Comparison of ENCODE assay signal across 18 cellular contexts in genomic region chr4:41640905-41641304, GRCh38.
DNase-seq lines count a peak whose midpoint lies in the region; TF ChIP-seq lines count a peak whose summit lies in the region.
"Had no signal": no experiment of that assay in that cellular context is flagged by ENCODE, and none has a peak within 500 bp of the region (broad histone marks: within the 10 kb centered on the region; RNA-seq: fewer than 3 reads in every experiment).

No MANE protein-coding gene starts in this region.

- no peaks in the 10 kb centered on the region for H3K4me1 Mint-ChIP-seq in activated T-helper 1 cell treated with anti-CD3 and anti-CD28 coated beads, Interleukin-12 subunit alpha, Interleukin-12 subunit beta, Interleukin-2, Interleukin-4 antibody, amounts not matched to agents 30 ng/mL and 10 ng/mL and 1 ng/mL, durations not matched to agents 14 hours and 24 hours and 36 hours (ENCODE audit: low read depth)
- peaks cover 8% of the 10 kb centered on the region for H3K4me1 Mint-ChIP-seq in Calu3 (ENCODE audit: low read depth, unreplicated experiment)

- no TSS peak for BruUV-seq in Calu3 (replicated peaks; lab: Mats Ljungman, UMichigan)

- TF ChIP-seq CTCF in Calu3 (IDR thresholded peaks at IDR 0.05; ENCODE audit: unreplicated experiment) (no peak), right atrium auricular region (IDR thresholded peaks at IDR 0.05) (no peak)

- CTCF ChIA-PET in Calu3 (lab: Charles Lee), result no interaction called here

- intact Hi-C loops in activated T-helper 1 cell treated with anti-CD3 and anti-CD28 coated beads, Interleukin-12 subunit alpha, Interleukin-12 subunit beta, Interleukin-2, Interleukin-4 antibody, amounts not matched to agents 30 ng/mL and 10 ng/mL and 1 ng/mL, durations not matched to agents 14 hours and 24 hours and 36 hours (cut with micrococcal nuclease), result loop anchor here (5.0 kb wide), 1 partner anchor 359 kb away; no protein-coding TSS in a partner anchor
- intact Hi-C loops in Calu3 (cut with micrococcal nuclease; ENCODE audit: unreplicated experiment), result loop anchor here (5.0 kb wide), 2 partner anchors 234 to 359 kb away; no protein-coding TSS in a partner anchor

- H3K4me1 ChIP-seq in right atrium auricular region, result peaks cover 0 to 10% of the 10 kb centered on the region in 2 donors

- H3K9me3 Mint-ChIP-seq in activated T-helper 1 cell treated with anti-CD3 and anti-CD28 coated beads, Interleukin-12 subunit alpha, Interleukin-12 subunit beta, Interleukin-2, Interleukin-4 antibody, amounts not matched to agents 30 ng/mL and 10 ng/mL and 1 ng/mL, durations not matched to agents 14 hours and 24 hours and 36 hours, result no peaks in the 10 kb centered on the region
- no peaks in the 10 kb centered on the region for H3K9me3 Mint-ChIP-seq in Calu3 (ENCODE audit: low read depth, unreplicated experiment)
- H3K9me3 Mint-ChIP-seq: CD8-positive, alpha-beta T cell; HFFc6 had no signal

- H3K4me3 Mint-ChIP-seq in activated T-helper 1 cell treated with anti-CD3 and anti-CD28 coated beads, Interleukin-12 subunit alpha, Interleukin-12 subunit beta, Interleukin-2, Interleukin-4 antibody, amounts not matched to agents 30 ng/mL and 10 ng/mL and 1 ng/mL, durations not matched to agents 14 hours and 24 hours and 36 hours, result no peak overlapping the region
- no peak overlapping the region for H3K4me3 Mint-ChIP-seq in Calu3 (ENCODE audit: low read depth, unreplicated experiment)
- H3K4me3 Mint-ChIP-seq: CD14-positive monocyte; CD8-positive, alpha-beta T cell; HFFc6 had no signal

- no peaks in the 10 kb centered on the region for H3K27me3 ChIP-seq in right atrium auricular region
- H3K27me3 ChIP-seq: BE2C had no signal

- no peaks in the 10 kb centered on the region for H3K9me3 ChIP-seq in right atrium auricular region
- H3K9me3 ChIP-seq: A549, BE2C, Caco-2 had no signal

- DNase-seq in ELF-1 (ENCODE audit: low read depth, low spot score) (peak; percentile 74), NCI-H226 (peak; percentile 83), left kidney (ENCODE audit: low read depth, low spot score) (peak; percentile 50), NCI-H1436 (lab: John Stamatoyannopoulos, UW) (no peak), Calu3 (no peak), right atrium auricular region (ENCODE audit: low spot score) (no peak)
- no peak for DNase-seq in activated T-helper 1 cell treated with anti-CD3 and anti-CD28 coated beads, Interleukin-12 subunit alpha, Interleukin-12 subunit beta, Interleukin-2, Interleukin-4 antibody, amounts not matched to agents 30 ng/mL and 10 ng/mL and 1 ng/mL, durations not matched to agents 14 hours and 24 hours and 36 hours (ENCODE audit: low spot score)
- DNase-seq: BE2C; Caco-2; CD8-positive, alpha-beta T cell; DMS 273 treated with DMSO at 0.1 percent for 48 hours; DMS79 treated with DMSO at 0.1 percent for 48 hours; GF-D8; HCEC 1CT; HFFc6 had no signal

- no peaks in the 10 kb centered on the region for H3K36me3 ChIP-seq in right atrium auricular region

- no peaks in the 10 kb centered on the region for H3K36me3 Mint-ChIP-seq in activated T-helper 1 cell treated with anti-CD3 and anti-CD28 coated beads, Interleukin-12 subunit alpha, Interleukin-12 subunit beta, Interleukin-2, Interleukin-4 antibody, amounts not matched to agents 30 ng/mL and 10 ng/mL and 1 ng/mL, durations not matched to agents 14 hours and 24 hours and 36 hours (ENCODE audit: low read depth)
- peaks cover 8% of the 10 kb centered on the region for H3K36me3 Mint-ChIP-seq in Calu3 (ENCODE audit: insufficient read depth, unreplicated experiment)
- H3K36me3 Mint-ChIP-seq: CD8-positive, alpha-beta T cell had no signal

- H3K4me3 ChIP-seq in right atrium auricular region, result no peak overlapping the region
- H3K4me3 ChIP-seq: A549, K562 had no signal

- H3K27me3 Mint-ChIP-seq in activated T-helper 1 cell treated with anti-CD3 and anti-CD28 coated beads, Interleukin-12 subunit alpha, Interleukin-12 subunit beta, Interleukin-2, Interleukin-4 antibody, amounts not matched to agents 30 ng/mL and 10 ng/mL and 1 ng/mL, durations not matched to agents 14 hours and 24 hours and 36 hours (ENCODE audit: insufficient read depth), result peaks cover 23% of the 10 kb centered on the region
- H3K27me3 Mint-ChIP-seq in Calu3 (ENCODE audit: unreplicated experiment), result no peaks in the 10 kb centered on the region

- H3K27ac Mint-ChIP-seq in activated T-helper 1 cell treated with anti-CD3 and anti-CD28 coated beads, Interleukin-12 subunit alpha, Interleukin-12 subunit beta, Interleukin-2, Interleukin-4 antibody, amounts not matched to agents 30 ng/mL and 10 ng/mL and 1 ng/mL, durations not matched to agents 14 hours and 24 hours and 36 hours, result no peak overlapping the region
- H3K27ac Mint-ChIP-seq in Calu3 (ENCODE audit: unreplicated experiment), result no peak overlapping the region
- H3K27ac Mint-ChIP-seq: CD14-positive monocyte; CD8-positive, alpha-beta T cell; HFFc6 had no signal

- no peak overlapping the region for H3K27ac ChIP-seq in right atrium auricular region

Comparison
In these comparisons a context has a peak if more than half of its experiments do, and no peak if none do; other contexts are left out.
1. DNase-seq: peak in ELF-1 (single experiment), NCI-H226 (single experiment) and left kidney (single experiment); none in NCI-H1436 (single experiment), activated T-helper 1 cell treated with anti-CD3 and anti-CD28 coated beads, Interleukin-12 subunit alpha, Interleukin-12 subunit beta, Interleukin-2, Interleukin-4 antibody, amounts not matched to agents 30 ng/mL and 10 ng/mL and 1 ng/mL, durations not matched to agents 14 hours and 24 hours and 36 hours (single experiment), Calu3 (single experiment) and right atrium auricular region (single experiment).